1 cellular context compared by ENCODE assay signal in the genomic region with DNA sequence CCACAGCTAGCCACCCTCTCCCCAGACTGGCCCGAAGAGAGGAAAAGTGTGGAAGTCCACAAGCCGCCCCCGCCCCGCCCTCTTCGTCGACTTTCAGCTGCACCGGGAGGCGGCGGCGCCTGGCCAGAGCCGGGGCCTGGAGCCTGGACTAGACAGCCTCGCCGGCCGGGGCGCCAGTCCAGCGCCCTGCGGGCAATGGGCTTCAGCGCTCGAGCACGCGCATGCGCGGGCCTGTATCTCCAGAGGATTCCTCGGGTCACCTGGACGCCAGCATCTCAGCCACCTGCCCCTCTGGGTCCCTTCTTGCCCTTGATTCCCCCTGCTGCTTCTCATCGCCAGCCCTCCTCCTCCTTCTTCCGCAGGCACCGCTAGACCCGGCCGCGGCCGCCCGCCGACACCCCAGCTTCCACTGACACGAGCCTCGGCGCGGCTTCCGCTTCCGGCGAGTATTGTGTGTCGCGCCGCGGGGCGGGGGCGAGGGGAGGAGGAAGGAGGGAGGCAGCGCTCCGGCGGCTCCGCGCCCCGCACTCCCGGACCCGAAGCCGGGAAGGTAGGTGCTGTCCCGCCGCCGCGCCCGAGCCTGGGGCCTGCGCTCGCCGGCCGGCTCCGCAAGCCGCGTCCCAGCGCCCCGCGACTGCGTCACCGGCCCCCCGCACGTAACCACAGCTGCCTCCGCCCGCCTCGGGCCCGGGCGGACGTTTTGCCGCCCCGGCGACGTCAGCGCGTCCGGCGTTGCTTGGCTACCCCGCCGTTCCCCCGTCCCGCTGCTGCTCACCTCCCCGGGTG.
TF ChIP-seq lines count a peak whose summit lies in the region.

Gene TRIM39 (plus strand): TSS at position 482 of the 786 bp plus-strand sequence. CDS start 2,391 bp downstream, outside the sequence.

TF ChIP-seq in WTC11, 78 proteins besides CTCF, POLR2A, EP300 and RAD21 (continued from another document and continues in another):
- TF ChIP-seq, protein P1, sequence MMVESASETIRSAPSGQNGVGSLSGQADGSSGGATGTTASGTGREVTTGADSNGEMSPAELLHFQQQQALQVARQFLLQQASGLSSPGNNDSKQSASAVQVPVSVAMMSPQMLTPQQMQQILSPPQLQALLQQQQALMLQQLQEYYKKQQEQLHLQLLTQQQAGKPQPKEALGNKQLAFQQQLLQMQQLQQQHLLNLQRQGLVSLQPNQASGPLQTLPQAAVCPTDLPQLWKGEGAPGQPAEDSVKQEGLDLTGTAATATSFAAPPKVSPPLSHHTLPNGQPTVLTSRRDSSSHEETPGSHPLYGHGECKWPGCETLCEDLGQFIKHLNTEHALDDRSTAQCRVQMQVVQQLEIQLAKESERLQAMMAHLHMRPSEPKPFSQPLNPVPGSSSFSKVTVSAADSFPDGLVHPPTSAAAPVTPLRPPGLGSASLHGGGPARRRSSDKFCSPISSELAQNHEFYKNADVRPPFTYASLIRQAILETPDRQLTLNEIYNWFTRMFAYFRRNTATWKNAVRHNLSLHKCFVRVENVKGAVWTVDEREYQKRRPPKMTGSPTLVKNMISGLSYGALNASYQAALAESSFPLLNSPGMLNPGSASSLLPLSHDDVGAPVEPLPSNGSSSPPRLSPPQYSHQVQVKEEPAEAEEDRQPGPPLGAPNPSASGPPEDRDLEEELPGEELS (CRISPR knock-in tag; IDR thresholded peaks at IDR 0.05): peak; percentile 90
- TF ChIP-seq JAZF1 (CRISPR knock-in tag; IDR thresholded peaks at IDR 0.05): no peak
- no peak for TF ChIP-seq ZNF317 (CRISPR knock-in tag; IDR thresholded peaks at IDR 0.05; ENCODE audit: borderline replicate concordance, low read depth)
- TF ChIP-seq E2F5 (CRISPR knock-in tag; IDR thresholded peaks at IDR 0.05): peak; percentile 50
- TF ChIP-seq MYBL2 (CRISPR knock-in tag; IDR thresholded peaks at IDR 0.05): 0 out of 2 replicates have a peak, but pooled peaks have one; percentile 17
- TF ChIP-seq SP1 (CRISPR knock-in tag; conservative IDR thresholded peaks at IDR 0.05): 0 out of 2 replicates have a peak, but pooled peaks have one; percentile 43
- TF ChIP-seq, protein P2, sequence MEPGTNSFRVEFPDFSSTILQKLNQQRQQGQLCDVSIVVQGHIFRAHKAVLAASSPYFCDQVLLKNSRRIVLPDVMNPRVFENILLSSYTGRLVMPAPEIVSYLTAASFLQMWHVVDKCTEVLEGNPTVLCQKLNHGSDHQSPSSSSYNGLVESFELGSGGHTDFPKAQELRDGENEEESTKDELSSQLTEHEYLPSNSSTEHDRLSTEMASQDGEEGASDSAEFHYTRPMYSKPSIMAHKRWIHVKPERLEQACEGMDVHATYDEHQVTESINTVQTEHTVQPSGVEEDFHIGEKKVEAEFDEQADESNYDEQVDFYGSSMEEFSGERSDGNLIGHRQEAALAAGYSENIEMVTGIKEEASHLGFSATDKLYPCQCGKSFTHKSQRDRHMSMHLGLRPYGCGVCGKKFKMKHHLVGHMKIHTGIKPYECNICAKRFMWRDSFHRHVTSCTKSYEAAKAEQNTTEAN (CRISPR knock-in tag; IDR thresholded peaks at IDR 0.05): no peak
- TF ChIP-seq, protein P3, sequence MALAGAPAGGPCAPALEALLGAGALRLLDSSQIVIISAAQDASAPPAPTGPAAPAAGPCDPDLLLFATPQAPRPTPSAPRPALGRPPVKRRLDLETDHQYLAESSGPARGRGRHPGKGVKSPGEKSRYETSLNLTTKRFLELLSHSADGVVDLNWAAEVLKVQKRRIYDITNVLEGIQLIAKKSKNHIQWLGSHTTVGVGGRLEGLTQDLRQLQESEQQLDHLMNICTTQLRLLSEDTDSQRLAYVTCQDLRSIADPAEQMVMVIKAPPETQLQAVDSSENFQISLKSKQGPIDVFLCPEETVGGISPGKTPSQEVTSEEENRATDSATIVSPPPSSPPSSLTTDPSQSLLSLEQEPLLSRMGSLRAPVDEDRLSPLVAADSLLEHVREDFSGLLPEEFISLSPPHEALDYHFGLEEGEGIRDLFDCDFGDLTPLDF (CRISPR knock-in tag; IDR thresholded peaks at IDR 0.05): no peak
- 0 out of 2 replicates have a peak, but pooled peaks have one; percentile 12 for TF ChIP-seq NFYB (CRISPR knock-in tag; conservative IDR thresholded peaks at IDR 0.05; ENCODE audit: low read depth)
- TF ChIP-seq ZBTB21 (CRISPR knock-in tag; IDR thresholded peaks at IDR 0.05; ENCODE audit: borderline replicate concordance): no peak
- 0 out of 2 replicates have a peak, but pooled peaks have one; percentile 57 for TF ChIP-seq TEAD4 (CRISPR knock-in tag; IDR thresholded peaks at IDR 0.05)
- TF ChIP-seq ELF4 (CRISPR knock-in tag; IDR thresholded peaks at IDR 0.05; ENCODE audit: low read depth): no peak
- TF ChIP-seq, protein P4, sequence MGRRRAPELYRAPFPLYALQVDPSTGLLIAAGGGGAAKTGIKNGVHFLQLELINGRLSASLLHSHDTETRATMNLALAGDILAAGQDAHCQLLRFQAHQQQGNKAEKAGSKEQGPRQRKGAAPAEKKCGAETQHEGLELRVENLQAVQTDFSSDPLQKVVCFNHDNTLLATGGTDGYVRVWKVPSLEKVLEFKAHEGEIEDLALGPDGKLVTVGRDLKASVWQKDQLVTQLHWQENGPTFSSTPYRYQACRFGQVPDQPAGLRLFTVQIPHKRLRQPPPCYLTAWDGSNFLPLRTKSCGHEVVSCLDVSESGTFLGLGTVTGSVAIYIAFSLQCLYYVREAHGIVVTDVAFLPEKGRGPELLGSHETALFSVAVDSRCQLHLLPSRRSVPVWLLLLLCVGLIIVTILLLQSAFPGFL (CRISPR knock-in tag; IDR thresholded peaks at IDR 0.05; ENCODE audit: borderline replicate concordance): 0 out of 2 replicates have a peak, but pooled peaks have one; percentile 4
- TF ChIP-seq ESRRA (CRISPR knock-in tag; IDR thresholded peaks at IDR 0.05; ENCODE audit: borderline replicate concordance): peak; percentile 42; the same call in 1 of the 2 replicates
- TF ChIP-seq, protein P5, sequence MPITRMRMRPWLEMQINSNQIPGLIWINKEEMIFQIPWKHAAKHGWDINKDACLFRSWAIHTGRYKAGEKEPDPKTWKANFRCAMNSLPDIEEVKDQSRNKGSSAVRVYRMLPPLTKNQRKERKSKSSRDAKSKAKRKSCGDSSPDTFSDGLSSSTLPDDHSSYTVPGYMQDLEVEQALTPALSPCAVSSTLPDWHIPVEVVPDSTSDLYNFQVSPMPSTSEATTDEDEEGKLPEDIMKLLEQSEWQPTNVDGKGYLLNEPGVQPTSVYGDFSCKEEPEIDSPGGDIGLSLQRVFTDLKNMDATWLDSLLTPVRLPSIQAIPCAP (CRISPR knock-in tag; IDR thresholded peaks at IDR 0.05): 0 out of 2 replicates have a peak, but pooled peaks have one; percentile 38
- TF ChIP-seq, protein P6, sequence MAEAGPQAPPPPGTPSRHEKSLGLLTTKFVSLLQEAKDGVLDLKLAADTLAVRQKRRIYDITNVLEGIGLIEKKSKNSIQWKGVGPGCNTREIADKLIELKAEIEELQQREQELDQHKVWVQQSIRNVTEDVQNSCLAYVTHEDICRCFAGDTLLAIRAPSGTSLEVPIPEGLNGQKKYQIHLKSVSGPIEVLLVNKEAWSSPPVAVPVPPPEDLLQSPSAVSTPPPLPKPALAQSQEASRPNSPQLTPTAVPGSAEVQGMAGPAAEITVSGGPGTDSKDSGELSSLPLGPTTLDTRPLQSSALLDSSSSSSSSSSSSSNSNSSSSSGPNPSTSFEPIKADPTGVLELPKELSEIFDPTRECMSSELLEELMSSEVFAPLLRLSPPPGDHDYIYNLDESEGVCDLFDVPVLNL (CRISPR knock-in tag; IDR thresholded peaks at IDR 0.05; ENCODE audit: borderline replicate concordance, low read depth): no peak
- 0 out of 2 replicates have a peak, but pooled peaks have one; percentile 50 for TF ChIP-seq CBFB (CRISPR knock-in tag; IDR thresholded peaks at IDR 0.05; ENCODE audit: low read depth)
- no peak for TF ChIP-seq NR3C1 (CRISPR knock-in tag; conservative IDR thresholded peaks at IDR 0.05; ENCODE audit: low read depth)
- TF ChIP-seq, protein P7, sequence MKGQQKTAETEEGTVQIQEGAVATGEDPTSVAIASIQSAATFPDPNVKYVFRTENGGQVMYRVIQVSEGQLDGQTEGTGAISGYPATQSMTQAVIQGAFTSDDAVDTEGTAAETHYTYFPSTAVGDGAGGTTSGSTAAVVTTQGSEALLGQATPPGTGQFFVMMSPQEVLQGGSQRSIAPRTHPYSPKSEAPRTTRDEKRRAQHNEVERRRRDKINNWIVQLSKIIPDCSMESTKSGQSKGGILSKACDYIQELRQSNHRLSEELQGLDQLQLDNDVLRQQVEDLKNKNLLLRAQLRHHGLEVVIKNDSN (CRISPR knock-in tag; IDR thresholded peaks at IDR 0.05): no peak; the same call in 1 of the 2 replicates
- no peak for TF ChIP-seq HMGA2 (CRISPR knock-in tag; IDR thresholded peaks at IDR 0.05)
- peak; percentile 27; the same call in 1 of the 2 replicates for TF ChIP-seq MAX (CRISPR knock-in tag; IDR thresholded peaks at IDR 0.05)
- TF ChIP-seq OVOL2 (CRISPR knock-in tag; IDR thresholded peaks at IDR 0.05; ENCODE audit: borderline replicate concordance): peak; percentile 56; the same call in 1 of the 2 replicates
- TF ChIP-seq PRRX2 (CRISPR knock-in tag; IDR thresholded peaks at IDR 0.05): 0 out of 2 replicates have a peak, but pooled peaks have one; percentile 23
- no peak for TF ChIP-seq ZNF423 (CRISPR knock-in tag; IDR thresholded peaks at IDR 0.05)
- no peak for TF ChIP-seq ATF2 (CRISPR knock-in tag; IDR thresholded peaks at IDR 0.05; ENCODE audit: borderline replicate concordance, low read depth)
- peak; percentile 85; the same call in 1 of the 2 replicates for TF ChIP-seq FOXP1 (CRISPR knock-in tag; IDR thresholded peaks at IDR 0.05; ENCODE audit: borderline replicate concordance)
- TF ChIP-seq FOXK1 (CRISPR knock-in tag; IDR thresholded peaks at IDR 0.05): peak; percentile 29; the same call in 1 of the 2 replicates
- no peak; the same call in 1 of the 2 replicates for TF ChIP-seq ATF1 (CRISPR knock-in tag; IDR thresholded peaks at IDR 0.05)
- no peak for TF ChIP-seq MXD4 (CRISPR knock-in tag; IDR thresholded peaks at IDR 0.05; ENCODE audit: borderline replicate concordance)
- TF ChIP-seq SOX15 (CRISPR knock-in tag; IDR thresholded peaks at IDR 0.05): no peak
- TF ChIP-seq SMAD3 (CRISPR knock-in tag; IDR thresholded peaks at IDR 0.05; ENCODE audit: borderline replicate concordance): no peak
- no peak for TF ChIP-seq ERG (CRISPR knock-in tag; IDR thresholded peaks at IDR 0.05)
- peak; percentile 65; the same call in 1 of the 2 replicates for TF ChIP-seq ETV6 (CRISPR knock-in tag; IDR thresholded peaks at IDR 0.05)
- TF ChIP-seq ZNF671 (CRISPR knock-in tag; IDR thresholded peaks at IDR 0.05): no peak
- TF ChIP-seq ARID4B (CRISPR knock-in tag; IDR thresholded peaks at IDR 0.05; ENCODE audit: borderline replicate concordance): peak; percentile 86; the same call in 1 of the 2 replicates
